ENCODE assay signal across 8 cellular contexts in genomic region chr2:196640031-196640548, GRCh38. TPM values are rescaled to one million over a fixed set of nuclear protein-coding genes. Genes with fewer than 3 reads are reported as not detected.
DNase-seq lines count a peak whose midpoint lies in the region; ATAC-seq and TF ChIP-seq lines count a peak whose summit lies in the region.

No MANE protein-coding gene starts in this region.

- TF ChIP-seq POLR2A in Peyer's patch (IDR thresholded peaks at IDR 0.05) (no peak), gastroesophageal sphincter (IDR thresholded peaks at IDR 0.05) (no peak)

- no peak for TF ChIP-seq EP300 in gastroesophageal sphincter (IDR thresholded peaks at IDR 0.05)

- H3K9me3 ChIP-seq in Peyer's patch (no peaks in the 10 kb centered on the region), gastroesophageal sphincter (no peaks in the 10 kb centered on the region)

- no peaks in the 10 kb centered on the region for H3K27me3 ChIP-seq in Peyer's patch
- H3K27me3 ChIP-seq in gastroesophageal sphincter, result no peaks in the 10 kb centered on the region

- H3K9me3 Mint-ChIP-seq in stimulated activated naive CD8-positive, alpha-beta T cell treated with anti-CD3 and anti-CD28 coated beads, Interleukin-15, amount 100 ng/mL, for 72 hours, result no peaks in the 10 kb centered on the region

- DNase-seq in NCI-H524 (lab: John Stamatoyannopoulos, UW) (peak; percentile 9 to 44), NCI-H524 treated with DMSO at 0.1 percent for 48 hours (lab: John Stamatoyannopoulos, UW) (no peak), Peyer's patch (no peak), NCI-H446 treated with DMSO at 0.1 percent for 48 hours (lab: John Stamatoyannopoulos, UW) (no peak), AG20443 (ENCODE audit: low spot score) (no peak), NCI-H1105 (lab: John Stamatoyannopoulos, UW) (no peak)
- no peak for DNase-seq in stimulated activated naive CD8-positive, alpha-beta T cell treated with anti-CD3 and anti-CD28 coated beads, Interleukin-15, amount 100 ng/mL, for 72 hours

- no peaks in the 10 kb centered on the region for H3K36me3 ChIP-seq in Peyer's patch
- H3K36me3 ChIP-seq in gastroesophageal sphincter, result no peaks in the 10 kb centered on the region

- peak overlapping the region in 1 of 2 donors; percentile 90 for H3K27ac Mint-ChIP-seq in stimulated activated naive CD8-positive, alpha-beta T cell treated with anti-CD3 and anti-CD28 coated beads, Interleukin-15, amount 100 ng/mL, for 72 hours

- H3K4me1 ChIP-seq in Peyer's patch (peaks cover 0 to 6% (median 0%) of the 10 kb centered on the region in 4 donors), gastroesophageal sphincter (peaks cover 0 to 8% (median 0%) of the 10 kb centered on the region in 3 donors)

- H3K27ac ChIP-seq in Peyer's patch (no peak overlapping the region), gastroesophageal sphincter (peak overlapping the region in 1 of 4 donors; percentile 60)

- TF ChIP-seq CTCF in Peyer's patch (IDR thresholded peaks at IDR 0.05) (no peak), gastroesophageal sphincter (IDR thresholded peaks at IDR 0.05) (no peak)

- peak overlapping the region; percentile 76 to 93 for H3K4me3 Mint-ChIP-seq in stimulated activated naive CD8-positive, alpha-beta T cell treated with anti-CD3 and anti-CD28 coated beads, Interleukin-15, amount 100 ng/mL, for 72 hours

- 11 to 17% methylated on average over 6 to 12 of the region's 12 CpGs for WGBS in gastroesophageal sphincter (ENCODE audit: low coverage in 1 of 2), 2 donors

- ATAC-seq in gastroesophageal sphincter, result no peak
- no peak for ATAC-seq in stimulated activated naive CD8-positive, alpha-beta T cell treated with anti-CD3 and anti-CD28 coated beads, Interleukin-15, amount 100 ng/mL, for 72 hours

- peaks cover 7% of the 10 kb centered on the region for H3K27me3 Mint-ChIP-seq in stimulated activated naive CD8-positive, alpha-beta T cell treated with anti-CD3 and anti-CD28 coated beads, Interleukin-15, amount 100 ng/mL, for 72 hours

- H3K4me3 ChIP-seq in Peyer's patch (peak overlapping the region; percentile 46 to 77 (median 62)), gastroesophageal sphincter (peak overlapping the region; percentile 33 to 61)

- peaks cover 29% of the 10 kb centered on the region for H3K4me1 Mint-ChIP-seq in stimulated activated naive CD8-positive, alpha-beta T cell treated with anti-CD3 and anti-CD28 coated beads, Interleukin-15, amount 100 ng/mL, for 72 hours

RNA-seq across cellular contexts. Expression of gene CCDC150, which starts 0.6 kb away (rescaled TPM):
- total RNA-seq in Peyer's patch (10 to 100 TPM in 3 of 4 donors, 1 to 10 TPM in 1; 3.9 to 69.3 (median 13.6) TPM), gastroesophageal sphincter (1 to 10 TPM in 2 of 4 donors, not detected in 2; 1.0 to 2.6 TPM)

RNA-seq across cellular contexts. Expression of gene HECW2, which starts 46.7 kb away (rescaled TPM):
- total RNA-seq in Peyer's patch (10 to 100 TPM in 1 of 4 donors, 1 to 10 TPM in 3; 1.7 to 32.2 (median 1.9) TPM), gastroesophageal sphincter (1 to 10 TPM; 1.2 to 7.0 (median 5.3) TPM)

Comparison
In these comparisons a context has a peak if more than half of its experiments do, and no peak if none do; other contexts are left out.
1. DNase-seq: peak in NCI-H524 (2 of 2); none in NCI-H524 treated with DMSO at 0.1 percent for 48 hours (single experiment), Peyer's patch (0 of 3), stimulated activated naive CD8-positive, alpha-beta T cell treated with anti-CD3 and anti-CD28 coated beads, Interleukin-15, amount 100 ng/mL, for 72 hours (0 of 2), NCI-H446 treated with DMSO at 0.1 percent for 48 hours (single experiment), AG20443 (single experiment) and NCI-H1105 (single experiment).